In the genomic region with DNA sequence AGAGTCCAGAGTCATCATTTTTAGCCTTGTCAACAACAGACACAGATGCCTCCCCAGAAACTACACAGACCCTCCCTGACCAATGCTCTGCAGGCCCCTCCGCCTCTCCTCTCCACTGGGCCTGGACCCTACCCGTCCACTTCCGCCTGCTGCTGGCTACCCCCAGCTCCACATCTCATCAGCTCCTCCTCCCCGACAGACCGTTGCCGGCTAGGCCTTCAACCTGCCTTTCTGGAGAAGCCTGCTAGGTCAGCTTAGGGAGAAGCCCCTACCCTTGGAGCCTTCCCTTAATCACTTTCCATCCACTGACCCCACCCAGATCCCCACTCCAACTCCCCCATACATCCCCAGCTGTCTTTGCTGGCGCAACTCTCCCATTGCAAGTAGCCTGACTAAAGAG, we compare ENCODE assay signal across 15 cellular contexts. TPM values are rescaled to one million over a fixed set of nuclear protein-coding genes. Genes with fewer than 3 reads are reported as not detected.
DNase-seq lines count a peak whose midpoint lies in the region; ATAC-seq and TF ChIP-seq lines count a peak whose summit lies in the region.
"Had no signal": no experiment of that assay in that cellular context is flagged by ENCODE, and none has a peak within 500 bp of the region (broad histone marks: within the 10 kb centered on the region; RNA-seq: fewer than 3 reads in every experiment).

No MANE protein-coding gene starts in this region.

- H3K4me3 Mint-ChIP-seq in Caco-2 (ENCODE audit: unreplicated experiment) = peak overlapping the region; percentile 71
- peak overlapping the region; percentile 83 for H3K4me3 Mint-ChIP-seq in neural crest cell

- CTCF ChIA-PET in Caco-2 (lab: Charles Lee) = no interaction called here

- in situ Hi-C loops in KBM-7 (cut with MboI; ENCODE audit: low pct_unique_long_range_greater_than_20kb, low sequenced_read_pairs) = no loop called here

- POLR2A ChIA-PET in Caco-2 (lab: Charles Lee) = no interaction called here

- peak overlapping the region; percentile 53 for H3K27ac Mint-ChIP-seq in Caco-2 (ENCODE audit: unreplicated experiment)
- H3K27ac Mint-ChIP-seq in neural crest cell (ENCODE audit: unreplicated experiment) = no peak overlapping the region

- H3K9me3 Mint-ChIP-seq in Caco-2 (ENCODE audit: unreplicated experiment) (no peaks in the 10 kb centered on the region), neural crest cell (no peaks in the 10 kb centered on the region)

- H3K27me3 Mint-ChIP-seq in Caco-2 (ENCODE audit: insufficient read depth, unreplicated experiment) (no peaks in the 10 kb centered on the region), neural crest cell (ENCODE audit: low read depth) (peaks cover 25% of the 10 kb centered on the region)

- no peak for ATAC-seq in HG03139 (IDR thresholded peaks at IDR 0.05; ENCODE audit: unreplicated experiment)

- H3K4me1 ChIP-seq in Caco-2 (peaks cover 24% of the 10 kb centered on the region), HUES6 (ENCODE audit: control insufficient read depth, insufficient read depth, low read length) (peaks cover 19% of the 10 kb centered on the region)
- H3K4me1 ChIP-seq: BLaER1 had no signal

- H3K4me3 ChIP-seq in Caco-2 (ENCODE audit: low read depth, low read length) (no peak overlapping the region), HUES6 (ENCODE audit: low read depth, low read length) (peak overlapping the region; percentile 59; the same call in 1 of the 2 replicates)
- H3K4me3 ChIP-seq: BLaER1 had no signal

- BruUV-seq in Caco-2 (replicated peaks; lab: Mats Ljungman, UMichigan) = no TSS peak

- H3K36me3 ChIP-seq in Caco-2 (ENCODE audit: control insufficient read depth, insufficient read depth, low read length) (no peaks in the 10 kb centered on the region), HUES6 (ENCODE audit: control insufficient read depth, insufficient read depth, low read length) (0 out of 2 replicates have a peak, but pooled peaks cover 4% of the 10 kb centered on the region)
- H3K36me3 ChIP-seq: ascending aorta had no signal

- H3K4me1 Mint-ChIP-seq in Caco-2 (ENCODE audit: low read depth, unreplicated experiment) (peaks cover 26% of the 10 kb centered on the region), neural crest cell (peaks cover 11% of the 10 kb centered on the region)

- no peak overlapping the region for H3K9ac ChIP-seq in HUES6 (ENCODE audit: low read length)
- H3K9ac ChIP-seq: BLaER1 had no signal

- H3K27ac ChIP-seq in HUES6 (ENCODE audit: low read depth, low read length) = no peak overlapping the region
- H3K27ac ChIP-seq: ascending aorta, BLaER1, left lung had no signal

- intact Hi-C loops in Caco-2 (cut with micrococcal nuclease; ENCODE audit: unreplicated experiment) = no loop called here

- TF ChIP-seq CTCF in Caco-2 (IDR thresholded peaks at IDR 0.05; ENCODE audit: insufficient read depth in 1 of 2, low read depth in 1 of 2, low read length in 1 of 2, severe bottlenecking in 1 of 2, unreplicated experiment in 1 of 2) (no peak), neural crest cell (conservative IDR thresholded peaks at IDR 0.05) (no peak)

- H3K36me3 Mint-ChIP-seq in Caco-2 (ENCODE audit: insufficient read depth, unreplicated experiment) (peaks cover 36% of the 10 kb centered on the region), neural crest cell (ENCODE audit: low read depth) (peaks cover 3% of the 10 kb centered on the region)

- DNase-seq in Caco-2 (no peak), cerebellar cortex (ENCODE audit: low spot score) (peak; percentile 39), neural crest cell (ENCODE audit: low read depth, low spot score) (no peak), KBM-7 (no peak), NCI-H1694 (lab: John Stamatoyannopoulos, UW) (no peak)
- DNase-seq: DMS79; NCI-H1048; NK-92 treated with Interleukin-12 subunit alpha and Interleukin-12 subunit beta, amount 100 ng/mL, for 24 hours had no signal

- H3K9me3 ChIP-seq in Caco-2 (no peaks in the 10 kb centered on the region), HUES6 (ENCODE audit: control insufficient read depth, insufficient read depth, low read depth, low read length) (no peaks in the 10 kb centered on the region)
- H3K9me3 ChIP-seq: ascending aorta, BLaER1, left lung had no signal

- H3K27me3 ChIP-seq in Caco-2 (replicated peaks; ENCODE audit: control insufficient read depth, insufficient read depth, low read length) (no peaks in the 10 kb centered on the region), HUES6 (ENCODE audit: control insufficient read depth, insufficient read depth, low read length) (peaks cover 57% of the 10 kb centered on the region)

RNA-seq across cellular contexts. Expression of gene TRIM17, which starts 1.4 kb away (rescaled TPM):
- 4.0 and 4.5 TPM in 2 replicates for total RNA-seq in Caco-2 (2022)
- total RNA-seq in neural crest cell = 4.7 and 6.3 TPM in 2 replicates
- total RNA-seq: ascending aorta, dermis microvascular lymphatic vessel endothelial cell, myocyte had no signal

RNA-seq across cellular contexts. Expression of gene TRIM11, which starts 8.6 kb away (rescaled TPM):
- total RNA-seq in Caco-2 (2022) (48.3 and 51.7 TPM in 2 replicates), neural crest cell (38.4 and 45.3 TPM in 2 replicates)
